Comparison of ENCODE assay signal across 28 cellular contexts in the genomic region with DNA sequence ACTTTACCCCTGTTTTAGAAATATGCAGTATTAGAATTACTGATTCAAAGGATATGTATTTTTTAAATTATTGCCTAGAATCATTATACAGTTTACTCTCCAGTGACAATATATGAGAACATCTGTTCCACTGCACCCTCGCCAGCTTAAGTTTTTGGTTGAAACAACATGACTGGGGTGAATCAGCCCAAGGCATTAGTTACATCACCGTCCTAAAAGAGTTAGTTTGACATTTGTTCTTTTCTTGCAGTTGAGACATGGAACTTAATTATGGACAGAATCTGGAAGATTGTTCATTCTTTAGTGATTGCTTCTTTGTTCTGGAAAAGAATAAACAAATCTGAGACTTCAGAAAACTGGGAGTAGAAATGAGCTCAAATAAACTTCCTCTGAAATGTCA.
A peak's percentile ranks its signal among the peaks of the same experiment; 100 is the strongest.
DNase-seq lines count a peak whose midpoint lies in the region; ATAC-seq, FAIRE-seq and TF ChIP-seq lines count a peak whose summit lies in the region.
"Had no signal": no experiment of that assay in that cellular context is flagged by ENCODE, and none has a peak within 500 bp of the region (broad histone marks: within the 10 kb centered on the region; RNA-seq: fewer than 3 reads in every experiment).

No MANE protein-coding gene starts in this region.

- TF ChIP-seq CTCF in fibroblast of the aortic adventitia (IDR thresholded peaks at IDR 0.05; ENCODE audit: insufficient read depth, low read length) = no peak

- no peak overlapping the region for H3K9ac ChIP-seq in adipocyte (ENCODE audit: low read length)
- H3K9ac ChIP-seq: neural progenitor cell had no signal

- no peak overlapping the region for H3K4me3 ChIP-seq in adipocyte (ENCODE audit: low read length)
- no peak overlapping the region for H3K4me3 ChIP-seq in fibroblast of the aortic adventitia (ENCODE audit: low read depth, low read length)
- no peak overlapping the region for H3K4me3 ChIP-seq in skeletal muscle cell (ENCODE audit: low read depth, low read length)
- H3K4me3 ChIP-seq in small intestine (ENCODE audit: low read depth in 1 of 2, low read length in 2 of 2) = no peak overlapping the region
- H3K4me3 ChIP-seq: cardiac muscle cell, heart left ventricle, neural progenitor cell, right lobe of liver had no signal

- H3K9me3 ChIP-seq in adipocyte (ENCODE audit: control insufficient read depth, low read length) (no peaks in the 10 kb centered on the region), small intestine (ENCODE audit: control insufficient read depth, low read depth) (no peaks in the 10 kb centered on the region)
- H3K9me3 ChIP-seq: heart left ventricle, right lobe of liver had no signal

- peaks cover 16% of the 10 kb centered on the region for H3K4me1 ChIP-seq in adipocyte (ENCODE audit: control insufficient read depth, insufficient read depth, low read length)
- no peaks in the 10 kb centered on the region for H3K4me1 ChIP-seq in small intestine (ENCODE audit: control insufficient read depth in 2 of 2, insufficient read depth in 1 of 2, low read depth in 1 of 2, low read length in 1 of 2)
- H3K4me1 ChIP-seq: heart left ventricle, neural progenitor cell, right lobe of liver had no signal

- no peak for FAIRE-seq in small intestine (lab: Jason Lieb, UNC)
- FAIRE-seq: kidney had no signal

- H3K27me3 ChIP-seq in adipocyte (replicated peaks; ENCODE audit: control insufficient read depth, insufficient read depth, low read length) (no peaks in the 10 kb centered on the region), small intestine (ENCODE audit: control insufficient read depth in 2 of 2, insufficient read depth in 2 of 2, low read length in 2 of 2) (no peaks in the 10 kb centered on the region)
- H3K27me3 ChIP-seq: cardiac muscle cell, heart left ventricle, neural progenitor cell, right lobe of liver had no signal

- 61 to 87% (median 81%) methylated on average over 2 of the region's 2 CpGs for WGBS in small intestine, 3 donors

- H3K36me3 ChIP-seq in adipocyte (ENCODE audit: control insufficient read depth, insufficient read depth, low read length, severe bottlenecking) = no peaks in the 10 kb centered on the region
- no peaks in the 10 kb centered on the region for H3K36me3 ChIP-seq in small intestine (ENCODE audit: control insufficient read depth in 2 of 2, insufficient read depth in 2 of 2, low read length in 2 of 2)
- H3K36me3 ChIP-seq: cardiac muscle cell, heart left ventricle, neural progenitor cell, right lobe of liver had no signal

- no peak overlapping the region for H3K27ac ChIP-seq in small intestine (ENCODE audit: low read depth in 1 of 2, low read length in 1 of 2)
- H3K27ac ChIP-seq: cardiac muscle cell, heart left ventricle, neural progenitor cell, right lobe of liver, RWPE1 had no signal

- DNase-seq in EH (ENCODE audit: low read depth) = peak; percentile 7
- peak; percentile 77 for DNase-seq in adipocyte (ENCODE audit: low read depth)
- DNase-seq in fibroblast of the aortic adventitia (ENCODE audit: low read depth) = peak; percentile 28
- DNase-seq in skeletal muscle cell (ENCODE audit: low read depth) = peak; percentile 24
- DNase-seq in HuH-7.5 (ENCODE audit: low spot score) = no peak
- no peak for DNase-seq in small intestine
- no peak for DNase-seq in nucleus accumbens (lab: John Stamatoyannopoulos, UW)
- DNase-seq: activated CD4-positive, alpha-beta T cell treated with anti-CD3 and anti-CD28 coated beads, Interleukin-2, amount 50 U/mL, for 48 hours; activated naive CD4-positive, alpha-beta T cell treated with anti-CD3 and anti-CD28 coated beads, Interleukin-2, amount 50 U/mL, for 16 hours; amygdala; CD8-positive, alpha-beta memory T cell; cortex of kidney; DMS153; endodermal cell; heart left ventricle; Kasumi-1; kidney; mammary epithelial cell; posterior cingulate gyrus; right lobe of liver; stimulated activated naive B cell treated with anti-CD40 and anti-IgM and Interleukin-4, amounts not matched to agents 10 μg/mL and 1 μg/mL and 100 μg/mL, for 72 hours; T-helper 1 cell had no signal

- ATAC-seq in GM19452 (IDR thresholded peaks at IDR 0.05; ENCODE audit: unreplicated experiment) = no peak
- ATAC-seq: activated CD4-positive, CD25-positive, alpha-beta regulatory T cell treated with anti-CD3 and anti-CD28 coated beads, Interleukin-2, amount 50 U/mL, for 24 hours; HCT116; heart left ventricle; right lobe of liver; stimulated activated naive B cell treated with anti-CD40 and anti-IgM and Interleukin-4, amounts not matched to agents 10 μg/mL and 1 μg/mL and 100 μg/mL, for 72 hours had no signal

Comparison
In these comparisons a context has a peak if more than half of its experiments do, and no peak if none do; other contexts are left out.
1. DNase-seq: peak in EH (single experiment), adipocyte (single experiment), fibroblast of the aortic adventitia (single experiment) and skeletal muscle cell (single experiment); none in HuH-7.5 (single experiment), small intestine (single experiment) and nucleus accumbens (0 of 56).